In genomic region chr12:103929909-103930786, GRCh38 we compare ENCODE assay signal across 1 cellular context.
TF ChIP-seq lines count a peak whose summit lies in the region.

HSP90B1 (plus strand) TSS chr12:103930410; CDS start chr12:103930516, 106 bp downstream.

TF ChIP-seq in HepG2, 621 proteins besides CTCF, POLR2A, EP300 and RAD21 (continued from another document and continues in another):
- 0 out of 2 replicates have a peak, but pooled peaks have one; percentile 41 for TF ChIP-seq SNAPC5 (CRISPR knock-in tag; IDR thresholded peaks at IDR 0.05; ENCODE audit: borderline replicate concordance)
- TF ChIP-seq, protein P1, sequence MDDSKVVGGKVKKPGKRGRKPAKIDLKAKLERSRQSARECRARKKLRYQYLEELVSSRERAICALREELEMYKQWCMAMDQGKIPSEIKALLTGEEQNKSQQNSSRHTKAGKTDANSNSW (CRISPR knock-in tag; IDR thresholded peaks at IDR 0.05; ENCODE audit: borderline replicate concordance), result peak; percentile 60; the same call in 1 of the 2 replicates
- TF ChIP-seq SP1 (IDR thresholded peaks at IDR 0.05), result no peak
- TF ChIP-seq SP1 (CRISPR knock-in tag; IDR thresholded peaks at IDR 0.05), result peak; percentile 80
- TF ChIP-seq UBTF (CRISPR knock-in tag; IDR thresholded peaks at IDR 0.05), result 0 out of 2 replicates have a peak, but pooled peaks have one; percentile 62
- TF ChIP-seq, protein P2, sequence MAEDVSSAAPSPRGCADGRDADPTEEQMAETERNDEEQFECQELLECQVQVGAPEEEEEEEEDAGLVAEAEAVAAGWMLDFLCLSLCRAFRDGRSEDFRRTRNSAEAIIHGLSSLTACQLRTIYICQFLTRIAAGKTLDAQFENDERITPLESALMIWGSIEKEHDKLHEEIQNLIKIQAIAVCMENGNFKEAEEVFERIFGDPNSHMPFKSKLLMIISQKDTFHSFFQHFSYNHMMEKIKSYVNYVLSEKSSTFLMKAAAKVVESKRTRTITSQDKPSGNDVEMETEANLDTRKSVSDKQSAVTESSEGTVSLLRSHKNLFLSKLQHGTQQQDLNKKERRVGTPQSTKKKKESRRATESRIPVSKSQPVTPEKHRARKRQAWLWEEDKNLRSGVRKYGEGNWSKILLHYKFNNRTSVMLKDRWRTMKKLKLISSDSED (CRISPR knock-in tag; IDR thresholded peaks at IDR 0.05), result no peak
- no peak for TF ChIP-seq HMGA1 (CRISPR knock-in tag; conservative IDR thresholded peaks at IDR 0.05)
- peak; percentile 53; the same call in 1 of the 2 replicates for TF ChIP-seq FOXK1 (CRISPR knock-in tag; IDR thresholded peaks at IDR 0.05; ENCODE audit: borderline replicate concordance, low read depth)
- TF ChIP-seq KLF15 (CRISPR knock-in tag; IDR thresholded peaks at IDR 0.05; ENCODE audit: borderline replicate concordance), result peak; percentile 71; the same call in 1 of the 2 replicates
- TF ChIP-seq SNAPC4 (CRISPR knock-in tag; IDR thresholded peaks at IDR 0.05), result no peak
- peak; percentile 68; the same call in 1 of the 2 replicates for TF ChIP-seq BRD4 (CRISPR knock-in tag; IDR thresholded peaks at IDR 0.05)
- TF ChIP-seq, protein P3, sequence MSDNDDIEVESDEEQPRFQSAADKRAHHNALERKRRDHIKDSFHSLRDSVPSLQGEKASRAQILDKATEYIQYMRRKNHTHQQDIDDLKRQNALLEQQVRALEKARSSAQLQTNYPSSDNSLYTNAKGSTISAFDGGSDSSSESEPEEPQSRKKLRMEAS (IDR thresholded peaks at IDR 0.05), result peak; percentile 96
- TF ChIP-seq, protein P4, sequence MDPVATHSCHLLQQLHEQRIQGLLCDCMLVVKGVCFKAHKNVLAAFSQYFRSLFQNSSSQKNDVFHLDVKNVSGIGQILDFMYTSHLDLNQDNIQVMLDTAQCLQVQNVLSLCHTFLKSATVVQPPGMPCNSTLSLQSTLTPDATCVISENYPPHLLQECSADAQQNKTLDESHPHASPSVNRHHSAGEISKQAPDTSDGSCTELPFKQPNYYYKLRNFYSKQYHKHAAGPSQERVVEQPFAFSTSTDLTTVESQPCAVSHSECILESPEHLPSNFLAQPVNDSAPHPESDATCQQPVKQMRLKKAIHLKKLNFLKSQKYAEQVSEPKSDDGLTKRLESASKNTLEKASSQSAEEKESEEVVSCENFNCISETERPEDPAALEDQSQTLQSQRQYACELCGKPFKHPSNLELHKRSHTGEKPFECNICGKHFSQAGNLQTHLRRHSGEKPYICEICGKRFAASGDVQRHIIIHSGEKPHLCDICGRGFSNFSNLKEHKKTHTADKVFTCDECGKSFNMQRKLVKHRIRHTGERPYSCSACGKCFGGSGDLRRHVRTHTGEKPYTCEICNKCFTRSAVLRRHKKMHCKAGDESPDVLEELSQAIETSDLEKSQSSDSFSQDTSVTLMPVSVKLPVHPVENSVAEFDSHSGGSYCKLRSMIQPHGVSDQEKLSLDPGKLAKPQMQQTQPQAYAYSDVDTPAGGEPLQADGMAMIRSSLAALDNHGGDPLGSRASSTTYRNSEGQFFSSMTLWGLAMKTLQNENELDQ (CRISPR knock-in tag; IDR thresholded peaks at IDR 0.05; ENCODE audit: borderline replicate concordance), result no peak
- no peak for TF ChIP-seq FOXP1 (IDR thresholded peaks at IDR 0.05)
- no peak for TF ChIP-seq FOXP1 (CRISPR knock-in tag; IDR thresholded peaks at IDR 0.05)
- TF ChIP-seq RARG (CRISPR knock-in tag; IDR thresholded peaks at IDR 0.05; ENCODE audit: low read depth), result no peak
- peak; percentile 75 for TF ChIP-seq GATAD1 (CRISPR knock-in tag; IDR thresholded peaks at IDR 0.05)
- TF ChIP-seq ZNF30 (CRISPR knock-in tag; IDR thresholded peaks at IDR 0.05), result 0 out of 2 replicates have a peak, but pooled peaks have one; percentile 60
- TF ChIP-seq ZNF382 (CRISPR knock-in tag; IDR thresholded peaks at IDR 0.05; ENCODE audit: borderline replicate concordance), result no peak
- peak; percentile 85 for TF ChIP-seq ZNF543 (CRISPR knock-in tag; IDR thresholded peaks at IDR 0.05)
- peak; percentile 54; the same call in 1 of the 2 replicates for TF ChIP-seq ARID5B (CRISPR knock-in tag; IDR thresholded peaks at IDR 0.05)
- peak; percentile 90 for TF ChIP-seq BCL6 (CRISPR knock-in tag; IDR thresholded peaks at IDR 0.05)
- peak; percentile 86; the same call in 1 of the 2 replicates for TF ChIP-seq ZNF589 (CRISPR knock-in tag; conservative IDR thresholded peaks at IDR 0.05)
- TF ChIP-seq NR0B2 (CRISPR knock-in tag; IDR thresholded peaks at IDR 0.05), result 0 out of 2 replicates have a peak, but pooled peaks have one; percentile 82
- TF ChIP-seq ATM (IDR thresholded peaks at IDR 0.05; ENCODE audit: borderline replicate concordance), result no peak
- peak; percentile 76 for TF ChIP-seq ELF1 (CRISPR knock-in tag; IDR thresholded peaks at IDR 0.05)
- no peak; the same call in 1 of the 2 replicates for TF ChIP-seq MTA1 (CRISPR knock-in tag; IDR thresholded peaks at IDR 0.05; ENCODE audit: borderline replicate concordance)
- no peak; the same call in 1 of the 2 replicates for TF ChIP-seq ZBTB7B (CRISPR knock-in tag; IDR thresholded peaks at IDR 0.05)
- no peak for TF ChIP-seq ZNF20 (CRISPR knock-in tag; IDR thresholded peaks at IDR 0.05)
- TF ChIP-seq ZNF800 (CRISPR knock-in tag; IDR thresholded peaks at IDR 0.05), result 0 out of 2 replicates have a peak, but pooled peaks have one; percentile 49
- peak; percentile 67 for TF ChIP-seq SPEN (CRISPR knock-in tag; IDR thresholded peaks at IDR 0.05; ENCODE audit: low read depth)
- TF ChIP-seq, protein P5, sequence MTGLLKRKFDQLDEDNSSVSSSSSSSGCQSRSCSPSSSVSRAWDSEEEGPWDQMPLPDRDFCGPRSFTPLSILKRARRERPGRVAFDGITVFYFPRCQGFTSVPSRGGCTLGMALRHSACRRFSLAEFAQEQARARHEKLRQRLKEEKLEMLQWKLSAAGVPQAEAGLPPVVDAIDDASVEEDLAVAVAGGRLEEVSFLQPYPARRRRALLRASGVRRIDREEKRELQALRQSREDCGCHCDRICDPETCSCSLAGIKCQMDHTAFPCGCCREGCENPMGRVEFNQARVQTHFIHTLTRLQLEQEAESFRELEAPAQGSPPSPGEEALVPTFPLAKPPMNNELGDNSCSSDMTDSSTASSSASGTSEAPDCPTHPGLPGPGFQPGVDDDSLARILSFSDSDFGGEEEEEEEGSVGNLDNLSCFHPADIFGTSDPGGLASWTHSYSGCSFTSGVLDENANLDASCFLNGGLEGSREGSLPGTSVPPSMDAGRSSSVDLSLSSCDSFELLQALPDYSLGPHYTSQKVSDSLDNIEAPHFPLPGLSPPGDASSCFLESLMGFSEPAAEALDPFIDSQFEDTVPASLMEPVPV (CRISPR knock-in tag; IDR thresholded peaks at IDR 0.05), result peak; percentile 89
- TF ChIP-seq KLF6 (CRISPR knock-in tag; IDR thresholded peaks at IDR 0.05), result peak; percentile 70
- TF ChIP-seq ZNF761 (CRISPR knock-in tag; conservative IDR thresholded peaks at IDR 0.05), result no peak
- TF ChIP-seq ZNF883 (CRISPR knock-in tag; IDR thresholded peaks at IDR 0.05; ENCODE audit: not compliant biosample characterization), result peak; percentile 78
- no peak; the same call in 1 of the 2 replicates for TF ChIP-seq ZBTB20 (CRISPR knock-in tag; IDR thresholded peaks at IDR 0.05; ENCODE audit: borderline replicate concordance, low read depth)
- TF ChIP-seq CREM (IDR thresholded peaks at IDR 0.05), result peak; percentile 90
- no peak for TF ChIP-seq CREM (CRISPR knock-in tag; IDR thresholded peaks at IDR 0.05)
- peak; percentile 59; the same call in 1 of the 2 replicates for TF ChIP-seq ZNF790 (CRISPR knock-in tag; IDR thresholded peaks at IDR 0.05; ENCODE audit: borderline replicate concordance)
- 0 out of 2 replicates have a peak, but pooled peaks have one; percentile 12 for TF ChIP-seq ZFYVE20 (CRISPR knock-in tag; IDR thresholded peaks at IDR 0.05; ENCODE audit: borderline replicate concordance, low read depth)
- no peak for TF ChIP-seq ZBTB21 (CRISPR knock-in tag; IDR thresholded peaks at IDR 0.05)
- TF ChIP-seq ZNF562 (CRISPR knock-in tag; IDR thresholded peaks at IDR 0.05; ENCODE audit: borderline replicate concordance), result no peak
